In the genomic region with DNA sequence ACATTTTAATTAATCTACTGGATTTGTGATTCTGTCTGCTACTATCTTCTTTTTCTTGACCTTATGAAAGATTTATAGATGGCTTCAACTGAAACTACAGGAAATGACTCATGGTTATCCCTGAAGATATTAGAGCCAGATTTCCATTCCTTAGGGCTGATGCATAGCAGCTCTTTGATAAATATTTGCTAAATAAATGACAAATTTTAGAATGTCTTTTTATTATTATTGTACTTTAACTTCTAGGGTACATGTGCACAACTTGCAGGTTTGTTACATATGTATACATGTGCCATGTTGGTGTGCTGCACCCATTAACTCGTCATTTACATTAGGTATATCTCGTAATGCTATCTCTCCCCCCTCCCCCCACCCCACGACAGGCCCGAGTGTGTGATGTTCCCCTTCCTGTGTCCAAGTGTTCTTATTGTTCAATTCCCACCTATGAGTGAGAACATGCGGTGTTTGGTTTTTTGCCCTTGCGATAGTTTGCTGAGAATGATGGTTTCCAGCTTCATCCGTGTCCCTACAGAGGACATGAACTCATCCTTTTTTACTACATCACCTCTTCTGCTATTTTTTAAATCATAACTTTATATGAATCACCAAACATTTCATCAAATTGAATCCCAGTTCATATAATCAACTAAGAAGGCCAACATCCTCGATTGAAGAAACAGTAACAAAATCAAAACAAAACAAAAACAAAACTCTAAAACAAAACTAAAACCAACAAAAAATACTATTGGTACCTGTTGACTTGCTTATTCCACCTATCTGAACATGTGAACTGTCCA, we compare ENCODE assay signal across 9 cellular contexts. TPM values are rescaled to one million over a fixed set of nuclear protein-coding genes. Genes with fewer than 3 reads are reported as not detected.
DNase-seq lines count a peak whose midpoint lies in the region; ATAC-seq and TF ChIP-seq lines count a peak whose summit lies in the region.
"Not testable (repeated sequence)": the region's sequence is repeated elsewhere in the genome, so short reads cannot be mapped to it uniquely, and the experiment has no call there.
"Had no signal": no experiment of that assay in that cellular context is flagged by ENCODE, and none has a peak within 500 bp of the region (broad histone marks: within the 10 kb centered on the region; RNA-seq: fewer than 3 reads in every experiment).

No MANE protein-coding gene starts in this region.

- not testable (repeated sequence) for ATAC-seq in CD4-positive, CD25-positive, alpha-beta regulatory T cell (ENCODE audit: low read depth in 2 of 2); HCT116; central memory CD8-positive, alpha-beta T cell (replicated peaks; ENCODE audit: extremely low read depth, poor library complexity, severe bottlenecking); naive thymus-derived CD4-positive, alpha-beta T cell; stimulated activated naive CD8-positive, alpha-beta T cell treated with anti-CD3 and anti-CD28 coated beads, Interleukin-15, amount 100 ng/mL, for 72 hours

- not testable (repeated sequence) for H3K27me3 ChIP-seq in CD4-positive, CD25-positive, alpha-beta regulatory T cell (ENCODE audit: control insufficient read depth, insufficient read depth, low read length); HCT116 (ENCODE audit: insufficient read depth, low read length); Peyer's patch; naive thymus-derived CD4-positive, alpha-beta T cell (ENCODE audit: control insufficient read depth in 2 of 2, insufficient read depth in 2 of 2, low read length in 2 of 2)

- peak overlapping the region; percentile 96 for H3K4me3 ChIP-seq in CD4-positive, CD25-positive, alpha-beta regulatory T cell (ENCODE audit: low read depth, low read length)
- H3K4me3 ChIP-seq in HCT116 (replicated peaks in 1 of 2; ENCODE audit: low read depth in 1 of 2, low read length in 2 of 2) = peak overlapping the region; percentile 3 to 75
- H3K4me3 ChIP-seq in Peyer's patch = not testable (repeated sequence)
- H3K4me3 ChIP-seq in naive thymus-derived CD4-positive, alpha-beta T cell (ENCODE audit: low read length) = peak overlapping the region; percentile 85

- not testable (repeated sequence) for H4K20me1 ChIP-seq in HCT116 (ENCODE audit: insufficient read depth)

- not testable (repeated sequence) for TF ChIP-seq CTCF in HCT116 (IDR thresholded peaks at IDR 0.05 in 2 of 3, conservative IDR thresholded peaks at IDR 0.05 in 1 of 3; ENCODE audit: borderline replicate concordance in 1 of 3, insufficient read depth in 1 of 3, low read depth in 2 of 3, low read length in 2 of 3); Peyer's patch (IDR thresholded peaks at IDR 0.05)

- not testable (repeated sequence) for H3K27me3 Mint-ChIP-seq in CD4-positive, CD25-positive, alpha-beta regulatory T cell; activated T-cell treated with anti-CD3 and anti-CD28 coated beads, Interleukin-2, amount 50 U/mL, for 24 hours; central memory CD8-positive, alpha-beta T cell; naive thymus-derived CD4-positive, alpha-beta T cell; stimulated activated naive CD8-positive, alpha-beta T cell treated with anti-CD3 and anti-CD28 coated beads, Interleukin-15, amount 100 ng/mL, for 72 hours

- peak overlapping the region; percentile 87 for H3K4me2 ChIP-seq in HCT116 (ENCODE audit: low read length)

- POLR2A ChIA-PET in HCT116 (lab: Charles Lee) = interaction anchor here (0.7 to 1.8 kb wide), 3 partner anchors 12 to 454 kb away, joined by 3 to 6 read pairs (median 3); no protein-coding TSS in a partner anchor
- POLR2A ChIA-PET in naive thymus-derived CD4-positive, alpha-beta T cell (lab: Charles Lee) = interaction anchor here (0.6 kb wide), 1 partner anchor 368 kb away, joined by 3 read pairs; no protein-coding TSS in a partner anchor

- H3K9ac ChIP-seq in HCT116 (ENCODE audit: low read length) = peak overlapping the region; percentile 71

- peak overlapping the region; percentile 97 to 100 (median 99) for H3K4me3 Mint-ChIP-seq in CD4-positive, CD25-positive, alpha-beta regulatory T cell
- H3K4me3 Mint-ChIP-seq in activated T-cell treated with anti-CD3 and anti-CD28 coated beads, Interleukin-2, amount 50 U/mL, for 24 hours = peak overlapping the region; percentile 93
- peak overlapping the region; percentile 98 for H3K4me3 Mint-ChIP-seq in central memory CD8-positive, alpha-beta T cell
- peak overlapping the region; percentile 45 to 100 (median 97) for H3K4me3 Mint-ChIP-seq in naive thymus-derived CD4-positive, alpha-beta T cell
- H3K4me3 Mint-ChIP-seq in stimulated activated naive CD8-positive, alpha-beta T cell treated with anti-CD3 and anti-CD28 coated beads, Interleukin-15, amount 100 ng/mL, for 72 hours = peak overlapping the region; percentile 91 to 99

- intact Hi-C loops in HCT116 (cut with micrococcal nuclease) = not testable (repeated sequence)
- intact Hi-C loops in naive thymus-derived CD4-positive, alpha-beta T cell (cut with micrococcal nuclease) = loop anchor here (5.0 kb wide), 4 partner anchors 196 to 1066 kb away; partner anchors contain the start of genes ATAD1 (in 1 of the 2) and RNLS (in 1 of the 2)

- H3K9me2 ChIP-seq in HCT116 (ENCODE audit: insufficient read depth) = not testable (repeated sequence)

- RAD21 ChIA-PET in HCT116 (lab: Charles Lee; ENCODE audit: low non-redundant PET in 1 of 2, low total read pairs in 2 of 2, uncharacterized antibody in 2 of 2, unreplicated experiment in 2 of 2) = not testable (repeated sequence)

- peaks cover 36 to 88% (median 68%) of the 10 kb centered on the region in 4 donors for H3K4me1 Mint-ChIP-seq in CD4-positive, CD25-positive, alpha-beta regulatory T cell
- peaks cover 84% of the 10 kb centered on the region for H3K4me1 Mint-ChIP-seq in activated T-cell treated with anti-CD3 and anti-CD28 coated beads, Interleukin-2, amount 50 U/mL, for 24 hours (ENCODE audit: low read depth)
- peaks cover 73% of the 10 kb centered on the region for H3K4me1 Mint-ChIP-seq in central memory CD8-positive, alpha-beta T cell
- H3K4me1 Mint-ChIP-seq in naive thymus-derived CD4-positive, alpha-beta T cell = peaks cover 43 to 94% (median 81%) of the 10 kb centered on the region in 7 donors
- peaks cover 75% of the 10 kb centered on the region for H3K4me1 Mint-ChIP-seq in stimulated activated naive CD8-positive, alpha-beta T cell treated with anti-CD3 and anti-CD28 coated beads, Interleukin-15, amount 100 ng/mL, for 72 hours

- TF ChIP-seq RAD21 in HCT116 (IDR thresholded peaks at IDR 0.05; ENCODE audit: low read depth) = not testable (repeated sequence)

- not testable (repeated sequence) for H3K9me3 Mint-ChIP-seq in CD4-positive, CD25-positive, alpha-beta regulatory T cell; activated T-cell treated with anti-CD3 and anti-CD28 coated beads, Interleukin-2, amount 50 U/mL, for 24 hours; central memory CD8-positive, alpha-beta T cell; naive thymus-derived CD4-positive, alpha-beta T cell; stimulated activated naive CD8-positive, alpha-beta T cell treated with anti-CD3 and anti-CD28 coated beads, Interleukin-15, amount 100 ng/mL, for 72 hours

- H3K27ac Mint-ChIP-seq in CD4-positive, CD25-positive, alpha-beta regulatory T cell = peak overlapping the region; percentile 74 to 99 (median 98)
- peak overlapping the region; percentile 97 for H3K27ac Mint-ChIP-seq in activated T-cell treated with anti-CD3 and anti-CD28 coated beads, Interleukin-2, amount 50 U/mL, for 24 hours
- peak overlapping the region; percentile 94 for H3K27ac Mint-ChIP-seq in central memory CD8-positive, alpha-beta T cell (ENCODE audit: low read depth)
- H3K27ac Mint-ChIP-seq in naive thymus-derived CD4-positive, alpha-beta T cell = peak overlapping the region in 5 of 9 donors; percentile 43 to 97 (median 63)
- H3K27ac Mint-ChIP-seq in stimulated activated naive CD8-positive, alpha-beta T cell treated with anti-CD3 and anti-CD28 coated beads, Interleukin-15, amount 100 ng/mL, for 72 hours = peak overlapping the region; percentile 27 to 65

- not testable (repeated sequence) for BruUV-seq in HCT116 (replicated peaks; lab: Mats Ljungman, UMichigan)

- H2AFZ ChIP-seq in HCT116 (ENCODE audit: low read depth, low read length, poor library complexity, severe bottlenecking) = peak overlapping the region; percentile 33

- not testable (repeated sequence) for H3K36me3 ChIP-seq in CD4-positive, CD25-positive, alpha-beta regulatory T cell (ENCODE audit: control insufficient read depth, insufficient read depth, low read length); HCT116 (ENCODE audit: control insufficient read depth in 1 of 2, insufficient read depth in 2 of 2, low read length in 2 of 2); Peyer's patch
- peaks cover 0 to 11% (median 0%) of the 10 kb centered on the region in 3 experiments for H3K36me3 ChIP-seq in naive thymus-derived CD4-positive, alpha-beta T cell (ENCODE audit: control insufficient read depth in 2 of 3, insufficient read depth in 3 of 3, low read length in 3 of 3)

- H3K27ac ChIP-seq in CD4-positive, CD25-positive, alpha-beta regulatory T cell (ENCODE audit: insufficient read depth, low read length, poor library complexity, severe bottlenecking) = peak overlapping the region; percentile 88
- peak overlapping the region; percentile 93 for H3K27ac ChIP-seq in HCT116 (ENCODE audit: low read depth, low read length)
- H3K27ac ChIP-seq in Peyer's patch = peak overlapping the region; percentile 95 to 99 (median 96)
- H3K27ac ChIP-seq in naive thymus-derived CD4-positive, alpha-beta T cell (ENCODE audit: low read depth, low read length) = not testable (repeated sequence)

- CTCF ChIA-PET in HCT116 (lab: Charles Lee) = interaction anchor here (1.0 to 1.9 kb wide), 2 partner anchors 47 to 51 kb away, joined by 4 to 5 read pairs; no protein-coding TSS in a partner anchor
- CTCF ChIA-PET in naive thymus-derived CD4-positive, alpha-beta T cell (lab: Charles Lee) = interaction anchor here (0.7 to 3.5 kb wide), 4 partner anchors 15 to 56 kb away, joined by 3 to 16 read pairs (median 3); no protein-coding TSS in a partner anchor

- peak in 1 of 3 donors; percentile 36 for DNase-seq in CD4-positive, CD25-positive, alpha-beta regulatory T cell
- not testable (repeated sequence) for DNase-seq in HCT116 (ENCODE audit: low read depth, low spot score); Peyer's patch; activated T-cell treated with anti-CD3 and anti-CD28 coated beads, Interleukin-2, amount 50 U/mL, for 24 hours; central memory CD8-positive, alpha-beta T cell (ENCODE audit: low spot score in 2 of 2); naive thymus-derived CD4-positive, alpha-beta T cell; stimulated activated naive CD8-positive, alpha-beta T cell treated with anti-CD3 and anti-CD28 coated beads, Interleukin-15, amount 100 ng/mL, for 72 hours
- peak; percentile 73 for DNase-seq in foreskin melanocyte

- TF ChIP-seq POLR2A in HCT116 (IDR thresholded peaks at IDR 0.05; ENCODE audit: borderline replicate concordance, extremely low read depth, insufficient read depth, insufficient read length); Peyer's patch (IDR thresholded peaks at IDR 0.05): not testable (repeated sequence)

- H3K9me3 ChIP-seq in CD4-positive, CD25-positive, alpha-beta regulatory T cell (ENCODE audit: control insufficient read depth in 2 of 2, low read length in 2 of 2); HCT116 (ENCODE audit: control insufficient read depth in 1 of 2, insufficient read depth in 1 of 2, low read depth in 1 of 2, low read length in 2 of 2); Peyer's patch; naive thymus-derived CD4-positive, alpha-beta T cell (ENCODE audit: control insufficient read depth in 2 of 3, low read length in 3 of 3): not testable (repeated sequence)

- peaks cover 21% of the 10 kb centered on the region for H3K79me2 ChIP-seq in HCT116 (ENCODE audit: insufficient read depth, low read length)

- H3K36me3 Mint-ChIP-seq in CD4-positive, CD25-positive, alpha-beta regulatory T cell = not testable (repeated sequence)
- H3K36me3 Mint-ChIP-seq in activated T-cell treated with anti-CD3 and anti-CD28 coated beads, Interleukin-2, amount 50 U/mL, for 24 hours (ENCODE audit: low read depth) = peaks cover 37% of the 10 kb centered on the region
- H3K36me3 Mint-ChIP-seq in central memory CD8-positive, alpha-beta T cell (ENCODE audit: insufficient read depth) = peaks cover 19% of the 10 kb centered on the region
- peaks cover 0 to 35% (median 4%) of the 10 kb centered on the region in 5 donors for H3K36me3 Mint-ChIP-seq in naive thymus-derived CD4-positive, alpha-beta T cell

- H3K4me1 ChIP-seq in CD4-positive, CD25-positive, alpha-beta regulatory T cell (ENCODE audit: control insufficient read depth, insufficient read depth, low read length, poor library complexity, severe bottlenecking) = peaks cover 72% of the 10 kb centered on the region
- H3K4me1 ChIP-seq in HCT116 (ENCODE audit: control insufficient read depth in 1 of 2, insufficient read depth in 2 of 2, low read length in 2 of 2) (peaks cover 28 to 68% of the 10 kb centered on the region in 2 experiments), Peyer's patch (peaks cover 0 to 42% (median 13%) of the 10 kb centered on the region in 4 donors)
- peaks cover 40 to 61% of the 10 kb centered on the region in 2 donors for H3K4me1 ChIP-seq in naive thymus-derived CD4-positive, alpha-beta T cell (ENCODE audit: control insufficient read depth in 2 of 2, insufficient read depth in 2 of 2, low read length in 2 of 2)

RNA-seq across cellular contexts. Expression of gene STAMBPL1, which starts 2.8 kb away (rescaled TPM):
- 40.5 TPM for total RNA-seq in CD4-positive, CD25-positive, alpha-beta regulatory T cell
- polyA plus RNA-seq in CD4-positive, CD25-positive, alpha-beta regulatory T cell = 10 to 100 TPM; 12.2 to 15.3 (median 13.9) TPM
- 11.0 TPM for total RNA-seq in HCT116 (2021; ENCODE audit: unreplicated experiment)
- 5.9 and 7.5 TPM in 2 replicates for polyA plus RNA-seq in HCT116 (2012)
- total RNA-seq in Peyer's patch = 100 to 1,000 TPM in 1 of 4 donors, 10 to 100 TPM in 3; 54.6 to 116 (median 84.6) TPM
- total RNA-seq in naive thymus-derived CD4-positive, alpha-beta T cell = 10 to 100 TPM; 29.5 to 57.7 (median 38.9) TPM
- 10 to 100 TPM; 12.5 to 13.0 TPM for polyA plus RNA-seq in naive thymus-derived CD4-positive, alpha-beta T cell

RNA-seq across cellular contexts. Expression of gene ANKRD22, which starts 31.2 kb away (rescaled TPM):
- not detected for total RNA-seq in CD4-positive, CD25-positive, alpha-beta regulatory T cell
- polyA plus RNA-seq in CD4-positive, CD25-positive, alpha-beta regulatory T cell = under 1 TPM; 0.10 to 0.20 (median 0.18) TPM
- total RNA-seq in HCT116 (2021; ENCODE audit: unreplicated experiment) (2.3 TPM), Peyer's patch (1 to 10 TPM in 2 of 4 donors, under 1 TPM in 1, not detected in 1; 0.70 to 1.5 (median 1.1) TPM)
- polyA plus RNA-seq in HCT116 (2012) = 1.9 and 2.5 TPM in 2 replicates
- under 1 TPM in 4 of 5 experiments, not detected in 1; 0.32 to 0.59 (median 0.40) TPM for total RNA-seq in naive thymus-derived CD4-positive, alpha-beta T cell
- polyA plus RNA-seq in naive thymus-derived CD4-positive, alpha-beta T cell = 1 to 10 TPM in 1 of 2 donors, under 1 TPM in 1; 0.54 to 1.2 TPM
- total RNA-seq: endodermal cell had no signal

Comparison
In these comparisons a context has a peak if more than half of its experiments do, and no peak if none do; other contexts are left out.
1. H3K27ac Mint-ChIP-seq: peak in every context shown above with its lines; median percentile 98 in CD4-positive, CD25-positive, alpha-beta regulatory T cell; 97 in activated T-cell treated with anti-CD3 and anti-CD28 coated beads, Interleukin-2, amount 50 U/mL, for 24 hours; 94 in central memory CD8-positive, alpha-beta T cell; 63 in naive thymus-derived CD4-positive, alpha-beta T cell; 46 in stimulated activated naive CD8-positive, alpha-beta T cell treated with anti-CD3 and anti-CD28 coated beads, Interleukin-15, amount 100 ng/mL, for 72 hours.